In genomic region chr12:69966409-69966808, GRCh38 we compare ENCODE assay signal across 13 cellular contexts.
A peak's percentile ranks its signal among the peaks of the same experiment; 100 is the strongest.
DNase-seq lines count a peak whose midpoint lies in the region; ATAC-seq, FAIRE-seq and TF ChIP-seq lines count a peak whose summit lies in the region.
"Had no signal": no experiment of that assay in that cellular context is flagged by ENCODE, and none has a peak within 500 bp of the region (broad histone marks: within the 10 kb centered on the region; RNA-seq: fewer than 3 reads in every experiment).

No MANE protein-coding gene starts in this region.

- H4K91ac ChIP-seq in IMR-90 (ENCODE audit: insufficient read depth, low read depth, low read length) = no peak overlapping the region

- H3K9me3 Mint-ChIP-seq in type B pancreatic cell = no peaks in the 10 kb centered on the region
- H3K9me3 Mint-ChIP-seq: activated naive CD4-positive, alpha-beta T cell treated with anti-CD3 and anti-CD28 coated beads for 36 hours; nephron had no signal

- WGBS in IMR-90 (ENCODE audit: extremely low coverage in 2 of 2, insufficient read length in 1 of 2), 2 experiments = no CpG with 5 or more reads among the region's 1 CpG

- ATAC-seq in IMR-90 (ENCODE audit: low read depth) (no peak), GM21360 (IDR thresholded peaks at IDR 0.05; ENCODE audit: unreplicated experiment) (no peak), GM21381 (IDR thresholded peaks at IDR 0.05; ENCODE audit: unreplicated experiment) (no peak)

- no peaks in the 10 kb centered on the region for H3K79me2 ChIP-seq in keratinocyte (ENCODE audit: control insufficient read depth, insufficient read depth, low read length)

- CTCF ChIA-PET in IMR-90 (lab: Yijun Ruan, JAX) = interaction anchor here (1.0 kb wide), 1 partner anchor 21 kb away, joined by 3 read pairs; no protein-coding TSS in a partner anchor

- H3K14ac ChIP-seq in IMR-90 (replicated peaks; ENCODE audit: low read depth, low read length) = no peak overlapping the region

- no peak overlapping the region for H4K8ac ChIP-seq in IMR-90 (ENCODE audit: low read depth in 2 of 2, low read length in 2 of 2)

- POLR2A ChIA-PET in IMR-90 (lab: Charles Lee; ENCODE audit: unreplicated experiment) = no interaction called here

- intact Hi-C loops in IMR-90 (cut with micrococcal nuclease) = no loop called here

- no peaks in the 10 kb centered on the region for H3K27me3 Mint-ChIP-seq in type B pancreatic cell

- TF ChIP-seq RAD21 in IMR-90 (IDR thresholded peaks at IDR 0.05; ENCODE audit: low read length) = no peak

- FAIRE-seq in keratinocyte (lab: Jason Lieb, UNC) = peak; percentile 100
- FAIRE-seq: frontal cortex had no signal

- DNase-seq in IMR-90 = peak; percentile 55
- DNase-seq in cardiac fibroblast (ENCODE audit: low read depth in 2 of 2) = peak; percentile 57 to 85
- DNase-seq in keratinocyte (ENCODE audit: low read depth, low spot score) = peak; percentile 87
- DNase-seq in type B pancreatic cell (ENCODE audit: extremely low spot score, unreplicated experiment) = no peak
- no peak for DNase-seq in 8988T
- DNase-seq in GM10266 (ENCODE audit: extremely low spot score) = no peak
- DNase-seq: activated naive CD4-positive, alpha-beta T cell treated with anti-CD3 and anti-CD28 coated beads for 36 hours; NCI-H510A had no signal

- H4K5ac ChIP-seq in IMR-90 (ENCODE audit: low read depth, low read length) = no peak overlapping the region

- H2AFZ ChIP-seq in IMR-90 (replicated peaks; ENCODE audit: low read length, poor library complexity) = no peak overlapping the region
- H2AFZ ChIP-seq in keratinocyte (ENCODE audit: control insufficient read depth, low read length) = peak overlapping the region; percentile 70

- H3K36me3 ChIP-seq in IMR-90 (ENCODE audit: control insufficient read depth, insufficient read depth, low read length) (no peaks in the 10 kb centered on the region), keratinocyte (ENCODE audit: control insufficient read depth in 2 of 2, extremely low read depth in 1 of 2, insufficient read depth in 2 of 2, low read length in 2 of 2) (no peaks in the 10 kb centered on the region)

- no peak for TF ChIP-seq POLR2A in IMR-90 (IDR thresholded peaks at IDR 0.05; ENCODE audit: low read depth, low read length)

- H3K27me3 ChIP-seq in IMR-90 (ENCODE audit: control insufficient read depth, insufficient read depth, low read length) (no peaks in the 10 kb centered on the region), keratinocyte (ENCODE audit: control insufficient read depth, extremely low read depth, insufficient read depth, low read length) (no peaks in the 10 kb centered on the region)

- no peak overlapping the region for H3K4me3 Mint-ChIP-seq in type B pancreatic cell
- H3K4me3 Mint-ChIP-seq: activated naive CD4-positive, alpha-beta T cell treated with anti-CD3 and anti-CD28 coated beads for 36 hours; nephron had no signal

- H4K20me1 ChIP-seq in IMR-90 (ENCODE audit: insufficient read depth, low read length) (no peaks in the 10 kb centered on the region), keratinocyte (ENCODE audit: control insufficient read depth, extremely low read depth, insufficient read depth, low read length) (no peaks in the 10 kb centered on the region)

- no peak overlapping the region for H2BK15ac ChIP-seq in IMR-90 (ENCODE audit: low read depth, low read length)

- H3K4me2 ChIP-seq in IMR-90 (ENCODE audit: low read depth, low read length) (no peak overlapping the region), keratinocyte (ENCODE audit: control insufficient read depth, extremely low read depth, insufficient read depth, low read depth, low read length) (peak overlapping the region; percentile 93)

- H2BK5ac ChIP-seq in IMR-90 (ENCODE audit: low read depth, low read length, poor library complexity, severe bottlenecking) = no peak overlapping the region

- H3K4me1 Mint-ChIP-seq in type B pancreatic cell (ENCODE audit: unreplicated experiment) = no peaks in the 10 kb centered on the region
- H3K4me1 Mint-ChIP-seq: nephron had no signal

- H2AK5ac ChIP-seq in IMR-90 (ENCODE audit: low read depth, low read length) = no peak overlapping the region

- H3K18ac ChIP-seq in IMR-90 (ENCODE audit: low read depth, low read length) = no peak overlapping the region

- H3K9me3 ChIP-seq in IMR-90 (ENCODE audit: control insufficient read depth, insufficient read depth, low read length) (no peaks in the 10 kb centered on the region), keratinocyte (ENCODE audit: control insufficient read depth, low read depth, low read length) (no peaks in the 10 kb centered on the region)

- in situ Hi-C loops in IMR-90 (cut with MboI; ENCODE audit: low sequenced_read_pairs) = no loop called here

- H3K36me3 Mint-ChIP-seq in type B pancreatic cell = no peaks in the 10 kb centered on the region

- no peak overlapping the region for H2AK9ac ChIP-seq in IMR-90 (replicated peaks; ENCODE audit: low read depth, low read length, poor library complexity)

- H3K27ac ChIP-seq in IMR-90 (ENCODE audit: insufficient read depth, low read length) (no peak overlapping the region), keratinocyte (ENCODE audit: control insufficient read depth, insufficient read depth, low read length) (peak overlapping the region; percentile 100)
- H3K27ac ChIP-seq: HL-60 had no signal

- H3K4me3 ChIP-seq in IMR-90 (ENCODE audit: insufficient read depth, low read depth, low read length) (no peak overlapping the region), cardiac fibroblast (replicated peaks in 1 of 2; ENCODE audit: low read depth in 2 of 2, low read length in 2 of 2) (no peak overlapping the region), keratinocyte (ENCODE audit: control insufficient read depth in 2 of 3, extremely low read depth in 1 of 3, insufficient read depth in 2 of 3, low read depth in 1 of 3, low read length in 3 of 3) (peak overlapping the region in 2 of 3 experiments; percentile 37 to 54)

- H3K9me1 ChIP-seq in IMR-90 (ENCODE audit: insufficient read depth, low read length) (no peaks in the 10 kb centered on the region; the same call in 1 of the 2 replicates), keratinocyte (ENCODE audit: control insufficient read depth, extremely low read depth, insufficient read depth, low read length) (no peaks in the 10 kb centered on the region)

- H2BK120ac ChIP-seq in IMR-90 (ENCODE audit: low read depth, low read length) = no peak overlapping the region

- TF ChIP-seq CTCF in IMR-90 (conservative IDR thresholded peaks at IDR 0.05; ENCODE audit: low read depth, low read length) = no peak
- no peak for TF ChIP-seq CTCF in cardiac fibroblast (IDR thresholded peaks at IDR 0.05; ENCODE audit: low read depth, low read length)
- no peak for TF ChIP-seq CTCF in keratinocyte (optimal IDR thresholded peaks at IDR 0.05 in 1 of 3, IDR thresholded peaks at IDR 0.05 in 1 of 3, conservative IDR thresholded peaks at IDR 0.05 in 1 of 3; ENCODE audit: extremely low read depth in 1 of 3, insufficient read depth in 2 of 3, low read length in 3 of 3)
- no peak for TF ChIP-seq CTCF in type B pancreatic cell (conservative IDR thresholded peaks at IDR 0.05)
- no peak for TF ChIP-seq CTCF in GM10266 (IDR thresholded peaks at IDR 0.05; ENCODE audit: control insufficient read depth, insufficient read depth, low read depth, missing control alignments)

- dilution Hi-C loops in IMR-90 (cut with HindIII; ENCODE audit: low sequenced_read_pairs, unreplicated experiment) = no loop called here
- dilution Hi-C loops in keratinocyte (cut with MboI; ENCODE audit: extremely low pct_ligation_motif_present, low sequenced_read_pairs) = no loop called here

- H3K4me1 ChIP-seq in IMR-90 (ENCODE audit: control insufficient read depth, insufficient read depth, low read length) (no peaks in the 10 kb centered on the region), keratinocyte (ENCODE audit: control insufficient read depth, extremely low read depth, insufficient read depth, low read length) (peaks cover 24% of the 10 kb centered on the region)

- H3K79me1 ChIP-seq in IMR-90 (ENCODE audit: low read depth in 1 of 2, low read length in 2 of 2) = no peaks in the 10 kb centered on the region

- no peak overlapping the region for H2BK20ac ChIP-seq in IMR-90 (ENCODE audit: low read depth, low read length)

- H3K23ac ChIP-seq in IMR-90 (ENCODE audit: low read depth, low read length) = no peak overlapping the region

- peak overlapping the region; percentile 74 for H3K27ac Mint-ChIP-seq in type B pancreatic cell
- H3K27ac Mint-ChIP-seq: activated naive CD4-positive, alpha-beta T cell treated with anti-CD3 and anti-CD28 coated beads for 36 hours had no signal

- no peak overlapping the region for H3K9ac ChIP-seq in IMR-90 (ENCODE audit: low read depth, low read length)
- H3K9ac ChIP-seq in keratinocyte (ENCODE audit: control insufficient read depth, extremely low read depth, insufficient read depth, low read length) = peak overlapping the region; percentile 87

- no TSS peak for BruUV-seq in IMR-90 (replicated peaks; lab: Mats Ljungman, UMichigan)

- no peak overlapping the region for H3K56ac ChIP-seq in IMR-90 (ENCODE audit: extremely low read depth, insufficient read depth, low read length)

- no peak overlapping the region for H3K4ac ChIP-seq in IMR-90 (ENCODE audit: low read depth, low read length)

TF ChIP-seq in IMR-90, 13 proteins besides CTCF, POLR2A, EP300 and RAD21 (continues in another document):
- no peak for TF ChIP-seq FOS (IDR thresholded peaks at IDR 0.05; ENCODE audit: low read depth, low read length)
- no peak for TF ChIP-seq ELK1 (IDR thresholded peaks at IDR 0.05; ENCODE audit: borderline replicate concordance, low read depth, low read length)
- no peak for TF ChIP-seq USF2 (IDR thresholded peaks at IDR 0.05; ENCODE audit: low read depth, low read length)
- TF ChIP-seq MAFK (IDR thresholded peaks at IDR 0.05; ENCODE audit: low read depth, low read length) = no peak
- TF ChIP-seq CEBPB (IDR thresholded peaks at IDR 0.05; ENCODE audit: low read depth, low read length) = no peak
- no peak for TF ChIP-seq MXI1 (IDR thresholded peaks at IDR 0.05; ENCODE audit: borderline replicate concordance, low read depth, low read length)
- no peak for TF ChIP-seq CHD1 (IDR thresholded peaks at IDR 0.05; ENCODE audit: low read depth, low read length)

Comparison
In these comparisons a context has a peak if more than half of its experiments do, and no peak if none do; other contexts are left out.
1. DNase-seq: peak in IMR-90 (single experiment), cardiac fibroblast (2 of 2) and keratinocyte (single experiment); none in type B pancreatic cell (single experiment), 8988T (single experiment) and GM10266 (single experiment).
2. H3K4me3 ChIP-seq: peak in keratinocyte (2 of 3); none in IMR-90 (single experiment) and cardiac fibroblast (0 of 2).